14 cellular contexts compared by ENCODE assay signal in genomic region chr6:33831725-33832124, GRCh38. TPM values are rescaled to one million over a fixed set of nuclear protein-coding genes. Genes with fewer than 3 reads are reported as not detected.
"Had no signal": no experiment of that assay in that cellular context is flagged by ENCODE, and none has a peak within 500 bp of the region (broad histone marks: within the 10 kb centered on the region; RNA-seq: fewer than 3 reads in every experiment).

No MANE protein-coding gene starts in this region.

RNA-seq across cellular contexts. Expression of gene MLN, which starts 27.9 kb away (rescaled TPM):
- total RNA-seq: activated B cell treated with CpG ODN at 0.5 μM for 24 hours; activated CD4-positive, alpha-beta memory T cell treated with anti-CD3 and anti-CD28 coated beads for 36 hours; activated CD4-positive, alpha-beta memory T cell treated with anti-CD3 and anti-CD28 coated beads, Interleukin-2, amount 10 ng/mL, durations not matched to agents 7 days and 5 days; activated CD4-positive, alpha-beta T cell treated with anti-CD3 and anti-CD28 coated beads for 36 hours; activated CD4-positive, alpha-beta T cell treated with anti-CD3 and anti-CD28 coated beads, Interleukin-2, amount 10 ng/mL, durations not matched to agents 24 days and 14 days; activated CD4-positive, alpha-beta T cell treated with anti-CD3 and anti-CD28 coated beads, Interleukin-2, amount 10 ng/mL, durations not matched to agents 7 days and 5 days; activated CD8-positive, alpha-beta memory T cell treated with anti-CD3 and anti-CD28 coated beads for 36 hours; activated CD8-positive, alpha-beta memory T cell treated with anti-CD3 and anti-CD28 coated beads, Interleukin-2, amount 10 ng/mL, durations not matched to agents 7 days and 5 days; activated CD8-positive, alpha-beta T cell treated with anti-CD3 and anti-CD28 coated beads for 36 hours; activated CD8-positive, alpha-beta T cell treated with anti-CD3 and anti-CD28 coated beads, Interleukin-2, amount 10 ng/mL, durations not matched to agents 7 days and 5 days; T-helper 1 cell treated with Interleukin-12 subunit alpha and Interleukin-12 subunit beta and Interleukin-4 antibody, amounts not matched to agents 30 ng/mL and 1 ng/mL, for 36 hours; T-helper 17 cell; T-helper 2 cell treated with Interferon-gamma antibody and Interleukin-4, amounts not matched to agents 100 ng/mL and 5 ng/mL, for 36 hours; WTC11 had no signal
